ENCODE assay signal across 18 cellular contexts in genomic region chr6:164563866-164564265, GRCh38.
DNase-seq lines count a peak whose midpoint lies in the region; ATAC-seq and TF ChIP-seq lines count a peak whose summit lies in the region.
"Had no signal": no experiment of that assay in that cellular context is flagged by ENCODE, and none has a peak within 500 bp of the region (broad histone marks: within the 10 kb centered on the region; RNA-seq: fewer than 3 reads in every experiment).

No MANE protein-coding gene starts in this region.

- H3K4me3 Mint-ChIP-seq in nephron progenitor cell: no peak overlapping the region
- H3K4me3 Mint-ChIP-seq: CD14-positive monocyte had no signal

- no peaks in the 10 kb centered on the region for H3K27me3 Mint-ChIP-seq in nephron progenitor cell (ENCODE audit: low read depth, poor library complexity)

- DNase-seq in Ammon's horn (ENCODE audit: low spot score): peak; percentile 82
- DNase-seq in ecto neural progenitor cell (ENCODE audit: low spot score): peak; percentile 49
- DNase-seq in medulla oblongata (ENCODE audit: extremely low spot score): peak; percentile 74
- DNase-seq in retina: peak; percentile 56
- DNase-seq in nephron progenitor cell: no peak
- no peak for DNase-seq in NCI-H526 (lab: John Stamatoyannopoulos, UW)
- no peak for DNase-seq in NCI-H1694 (lab: John Stamatoyannopoulos, UW)
- DNase-seq: AML-193, COR-L47, DMS 273 treated with DMSO at 0.1 percent for 48 hours, KG1, NCI-H1417, NCI-H187 treated with DMSO at 0.1 percent for 48 hours, NCI-H345, NCI-H524 treated with DMSO at 0.1 percent for 48 hours, PC-9 had no signal

- H3K36me3 Mint-ChIP-seq in nephron progenitor cell (ENCODE audit: low read depth): peaks cover 6% of the 10 kb centered on the region
- H3K36me3 Mint-ChIP-seq: CD14-positive monocyte had no signal

- no peak overlapping the region for H3K27ac Mint-ChIP-seq in nephron progenitor cell
- H3K27ac Mint-ChIP-seq: CD14-positive monocyte had no signal

- no peak for ATAC-seq in GM21528 (IDR thresholded peaks at IDR 0.05; ENCODE audit: low FRiP score, unreplicated experiment)

- peaks cover 36% of the 10 kb centered on the region for H3K9me3 Mint-ChIP-seq in nephron progenitor cell

- TF ChIP-seq CTCF in nephron progenitor cell (IDR thresholded peaks at IDR 0.05): no peak

- H3K4me1 Mint-ChIP-seq in nephron progenitor cell: no peaks in the 10 kb centered on the region
- H3K4me1 Mint-ChIP-seq: CD14-positive monocyte had no signal

Comparison
In these comparisons a context has a peak if more than half of its experiments do, and no peak if none do; other contexts are left out.
1. DNase-seq: peak in Ammon's horn (single experiment), ecto neural progenitor cell (single experiment), medulla oblongata (single experiment) and retina (single experiment); none in nephron progenitor cell (single experiment), NCI-H526 (0 of 2) and NCI-H1694 (single experiment).